10 cellular contexts compared by ENCODE assay signal in the genomic region with DNA sequence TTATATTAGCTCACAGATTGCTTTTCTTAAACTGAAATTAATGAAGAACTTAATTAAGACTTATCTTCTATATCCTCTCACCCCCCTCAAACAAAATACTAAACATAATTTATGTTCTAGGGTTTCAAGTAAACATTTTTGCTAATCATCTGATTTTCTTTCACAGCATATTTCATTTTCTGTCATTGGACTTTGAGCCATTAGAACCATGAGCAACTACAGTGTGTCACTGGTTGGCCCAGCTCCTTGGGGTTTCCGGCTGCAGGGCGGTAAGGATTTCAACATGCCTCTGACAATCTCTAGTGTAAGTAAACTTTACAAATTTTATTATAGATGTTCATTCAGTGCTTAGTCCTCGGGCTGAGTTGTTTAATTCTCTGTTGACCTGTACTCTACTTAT. TPM values are rescaled to one million over a fixed set of nuclear protein-coding genes. Genes with fewer than 3 reads are reported as not detected.
DNase-seq lines count a peak whose midpoint lies in the region; ATAC-seq and TF ChIP-seq lines count a peak whose summit lies in the region.
"Had no signal": no experiment of that assay in that cellular context is flagged by ENCODE, and none has a peak within 500 bp of the region (broad histone marks: within the 10 kb centered on the region; RNA-seq: fewer than 3 reads in every experiment).

No MANE protein-coding gene starts in this region.

- H3K9me3 ChIP-seq in duodenal mucosa (ENCODE audit: control insufficient read depth in 1 of 2, low read length in 2 of 2) (no peaks in the 10 kb centered on the region), mucosa of descending colon (no peaks in the 10 kb centered on the region)

- intact Hi-C loops in mucosa of descending colon (cut with DNase I, micrococcal nuclease), result no loop called here
- intact Hi-C loops in activated CD4-positive, alpha-beta T cell treated with anti-CD3 and anti-CD28 coated beads, Interleukin-2, amount 10 ng/mL, durations not matched to agents 24 days and 14 days (cut with micrococcal nuclease), result no loop called here

- H3K9ac ChIP-seq in duodenal mucosa (ENCODE audit: low read depth in 1 of 2, low read length in 2 of 2), result peak overlapping the region in 1 of 2 donors; percentile 27

- no peak overlapping the region for H3K27ac Mint-ChIP-seq in activated CD4-positive, alpha-beta T cell treated with anti-CD3 and anti-CD28 coated beads, Interleukin-2, amount 10 ng/mL, durations not matched to agents 24 days and 14 days
- H3K27ac Mint-ChIP-seq: activated naive CD8-positive, alpha-beta T cell had no signal

- peak overlapping the region; percentile 35 for H3K27ac ChIP-seq in duodenal mucosa (ENCODE audit: low read depth, low read length)

- no peaks in the 10 kb centered on the region for H3K9me3 Mint-ChIP-seq in activated CD4-positive, alpha-beta T cell treated with anti-CD3 and anti-CD28 coated beads, Interleukin-2, amount 10 ng/mL, durations not matched to agents 24 days and 14 days

- peaks cover 18% of the 10 kb centered on the region for H3K4me1 Mint-ChIP-seq in activated CD4-positive, alpha-beta T cell treated with anti-CD3 and anti-CD28 coated beads, Interleukin-2, amount 10 ng/mL, durations not matched to agents 24 days and 14 days

- peaks cover 12 to 21% of the 10 kb centered on the region in 2 donors for H3K4me1 ChIP-seq in duodenal mucosa (ENCODE audit: control insufficient read depth in 1 of 2, insufficient read depth in 2 of 2, low read length in 2 of 2)
- peaks cover 40% of the 10 kb centered on the region for H3K4me1 ChIP-seq in mucosa of descending colon (ENCODE audit: low read depth)

- H3K4me3 Mint-ChIP-seq in activated CD4-positive, alpha-beta T cell treated with anti-CD3 and anti-CD28 coated beads, Interleukin-2, amount 10 ng/mL, durations not matched to agents 24 days and 14 days, result no peak overlapping the region
- H3K4me3 Mint-ChIP-seq: activated naive CD8-positive, alpha-beta T cell had no signal

- DNase-seq in NCI-H69 (lab: John Stamatoyannopoulos, UW) (peak; percentile 7), mucosa of descending colon (peak; percentile 75 to 80 (median 80)), germinal center (ENCODE audit: low spot score) (no peak)
- no peak for DNase-seq in activated CD4-positive, alpha-beta T cell treated with anti-CD3 and anti-CD28 coated beads, Interleukin-2, amount 10 ng/mL, durations not matched to agents 24 days and 14 days
- no peak for DNase-seq in NK-92 treated with Interleukin-12 subunit alpha and Interleukin-12 subunit beta, amount 100 ng/mL, for 24 hours (lab: John Stamatoyannopoulos, UW)
- DNase-seq: NCI-H1436 treated with DMSO at 0.1 percent for 48 hours had no signal

- H3K4me3 ChIP-seq in duodenal mucosa (ENCODE audit: low read depth in 1 of 2, low read length in 2 of 2), result peak overlapping the region; percentile 12 to 59
- peak overlapping the region; percentile 9 for H3K4me3 ChIP-seq in mucosa of descending colon
- H3K4me3 ChIP-seq: lung had no signal

- ATAC-seq in mucosa of descending colon, result peak; percentile 48
- no peak for ATAC-seq in HG03045 (IDR thresholded peaks at IDR 0.05; ENCODE audit: unreplicated experiment)

- H3K27me3 ChIP-seq in duodenal mucosa (ENCODE audit: control insufficient read depth in 1 of 2, insufficient read depth in 2 of 2, low read length in 2 of 2), result no peaks in the 10 kb centered on the region

- H3K36me3 Mint-ChIP-seq in activated CD4-positive, alpha-beta T cell treated with anti-CD3 and anti-CD28 coated beads, Interleukin-2, amount 10 ng/mL, durations not matched to agents 24 days and 14 days (ENCODE audit: low read depth), result peaks cover 3% of the 10 kb centered on the region

- H3K27me3 Mint-ChIP-seq in activated CD4-positive, alpha-beta T cell treated with anti-CD3 and anti-CD28 coated beads, Interleukin-2, amount 10 ng/mL, durations not matched to agents 24 days and 14 days, result peaks cover 13% of the 10 kb centered on the region
- H3K27me3 Mint-ChIP-seq: activated naive CD8-positive, alpha-beta T cell had no signal

- TF ChIP-seq CTCF in mucosa of descending colon (IDR thresholded peaks at IDR 0.05), result no peak

- H3K36me3 ChIP-seq in duodenal mucosa (ENCODE audit: control insufficient read depth in 1 of 2, insufficient read depth in 2 of 2, low read length in 2 of 2), result peaks cover 4 to 5% of the 10 kb centered on the region in 2 donors
- H3K36me3 ChIP-seq in mucosa of descending colon (ENCODE audit: low read depth), result no peaks in the 10 kb centered on the region

RNA-seq across cellular contexts. Expression of a gene that starts 3.3 kb away (rescaled TPM):
- 100 to 1,000 TPM; 137 to 183 (median 160) TPM for total RNA-seq in mucosa of descending colon
- 16.5 and 17.8 TPM in 2 replicates for total RNA-seq in activated CD4-positive, alpha-beta T cell treated with anti-CD3 and anti-CD28 coated beads, Interleukin-2, amount 10 ng/mL, durations not matched to agents 24 days and 14 days

Comparison
In these comparisons a context has a peak if more than half of its experiments do, and no peak if none do; other contexts are left out.
1. DNase-seq: peak in NCI-H69 (single experiment) and mucosa of descending colon (3 of 3); none in germinal center (single experiment), activated CD4-positive, alpha-beta T cell treated with anti-CD3 and anti-CD28 coated beads, Interleukin-2, amount 10 ng/mL, durations not matched to agents 24 days and 14 days (single experiment) and NK-92 treated with Interleukin-12 subunit alpha and Interleukin-12 subunit beta, amount 100 ng/mL, for 24 hours (single experiment).